In genomic region chr15:40999190-40999589, GRCh38 we compare ENCODE assay signal across 22 cellular contexts. TPM values are rescaled to one million over a fixed set of nuclear protein-coding genes. Genes with fewer than 3 reads are reported as not detected.
DNase-seq lines count a peak whose midpoint lies in the region; ATAC-seq, FAIRE-seq and TF ChIP-seq lines count a peak whose summit lies in the region.
"Had no signal": no experiment of that assay in that cellular context is flagged by ENCODE, and none has a peak within 500 bp of the region (broad histone marks: within the 10 kb centered on the region; RNA-seq: fewer than 3 reads in every experiment).

No MANE protein-coding gene starts in this region.

- TF ChIP-seq CTCF in fibroblast of mammary gland (conservative IDR thresholded peaks at IDR 0.05; ENCODE audit: control insufficient read depth, insufficient read depth, low read depth, low read length) = no peak
- TF ChIP-seq CTCF in dorsolateral prefrontal cortex (IDR thresholded peaks at IDR 0.05 in 54 of 56, conservative IDR thresholded peaks at IDR 0.05 in 2 of 56; ENCODE audit: low read depth in 1 of 56, partially characterized antibody in 56 of 56) = no peak
- TF ChIP-seq CTCF in pancreas (IDR thresholded peaks at IDR 0.05) = no peak

- no peak for FAIRE-seq in pancreas (lab: Jason Lieb, UNC)
- FAIRE-seq: A204.1, endometrium, islet of Langerhans had no signal

- no peaks in the 10 kb centered on the region for H3K9me3 ChIP-seq in adipocyte (ENCODE audit: control insufficient read depth, low read length)
- H3K9me3 ChIP-seq in pancreas = no peaks in the 10 kb centered on the region
- H3K9me3 ChIP-seq: Caco-2, psoas muscle, transverse colon had no signal

- H3K27me3 ChIP-seq in adipocyte (replicated peaks; ENCODE audit: control insufficient read depth, insufficient read depth, low read length) (no peaks in the 10 kb centered on the region), dorsolateral prefrontal cortex (no peaks in the 10 kb centered on the region), pancreas (no peaks in the 10 kb centered on the region)
- H3K27me3 ChIP-seq: transverse colon had no signal

- H3K9ac ChIP-seq in adipocyte (ENCODE audit: low read length) = no peak overlapping the region

- intact Hi-C loops in dorsolateral prefrontal cortex (cut with DNase I) = no loop called here
- intact Hi-C loops in pancreas (cut with DNase I) = no loop called here

- H3K4me3 ChIP-seq in adipocyte (ENCODE audit: low read length) (no peak overlapping the region), fibroblast of mammary gland (ENCODE audit: control insufficient read depth, low read depth, low read length) (no peak overlapping the region), dorsolateral prefrontal cortex (no peak overlapping the region), pancreas (no peak overlapping the region)
- H3K4me3 ChIP-seq: psoas muscle, transverse colon had no signal

- 94 to 96% methylated on average over 4 of the region's 4 CpGs for WGBS in pancreas, 2 donors

- H3K36me3 ChIP-seq in adipocyte (ENCODE audit: control insufficient read depth, insufficient read depth, low read length, severe bottlenecking) (peaks cover 80% of the 10 kb centered on the region), pancreas (peaks cover 0 to 34% (median 6%) of the 10 kb centered on the region in 3 donors)

- H3K27ac ChIP-seq in dorsolateral prefrontal cortex (no peak overlapping the region), pancreas (no peak overlapping the region)
- H3K27ac ChIP-seq: psoas muscle, transverse colon had no signal

- DNase-seq in A172 (ENCODE audit: low spot score) (peak; percentile 58), HCEC 1CT (peak; percentile 97), adipocyte (ENCODE audit: low read depth) (peak; percentile 47), fibroblast of mammary gland (ENCODE audit: low read depth) (peak; percentile 85), NCI-H146 (lab: John Stamatoyannopoulos, UW) (no peak), dorsolateral prefrontal cortex (no peak), UCSD-AML1 (lab: John Stamatoyannopoulos, UW; ENCODE audit: unreplicated experiment) (no peak), pancreas (no peak)
- DNase-seq: activated CD8-positive, alpha-beta T cell treated with anti-CD3 and anti-CD28 coated beads for 36 hours; activated naive CD8-positive, alpha-beta T cell treated with anti-CD3 and anti-CD28 coated beads, Interleukin-2, amount 10 ng/mL, durations not matched to agents 7 days and 5 days; Caco-2; GDM1; head of caudate nucleus; OCI-M1; psoas muscle; stimulated activated CD4-positive, alpha-beta T cell treated with anti-CD3 and anti-CD28 coated beads, Interleukin-12 subunit alpha, Interleukin-12 subunit beta, amount 100 ng/mL, for 4 hours; stimulated activated naive B cell treated with anti-CD40 and anti-IgM and Interleukin-4, amounts not matched to agents 10 μg/mL and 1 μg/mL and 100 μg/mL, for 72 hours; transverse colon had no signal

- H3K4me1 ChIP-seq in adipocyte (ENCODE audit: control insufficient read depth, insufficient read depth, low read length) (no peaks in the 10 kb centered on the region), pancreas (peaks cover 0 to 8% (median 6%) of the 10 kb centered on the region in 3 donors)

- no peak for ATAC-seq in pancreas
- ATAC-seq: activated CD8-positive, alpha-beta T cell treated with anti-CD3 and anti-CD28 coated beads for 36 hours; natural killer cell treated with Interleukin-12 subunit alpha and Interleukin-12 subunit beta and Interleukin-15 and Interleukin-18, amount 100 ng/mL, for 72 hours; psoas muscle; stimulated activated naive B cell treated with anti-CD40 and anti-IgM and Interleukin-4, amounts not matched to agents 10 μg/mL and 1 μg/mL and 100 μg/mL, for 72 hours had no signal

RNA-seq across cellular contexts. Expression of gene CHAC1, which starts 45.9 kb away (rescaled TPM):
- 4.7 and 5.8 TPM in 2 replicates for total RNA-seq in A172 (2014; rRNA removed; shearing (Covaris generic))
- total RNA-seq in dorsolateral prefrontal cortex = 10 to 100 TPM in 48 of 120 experiments, 1 to 10 TPM in 72; 2.8 to 19.8 (median 9.3) TPM
- 10 to 100 TPM in 1 of 6 donors, 1 to 10 TPM in 4, under 1 TPM in 1; 0.40 to 90.5 (median 2.2) TPM for total RNA-seq in pancreas
- 1 to 10 TPM; 2.5 to 6.1 TPM for polyA plus RNA-seq in pancreas

Comparison
In these comparisons a context has a peak if more than half of its experiments do, and no peak if none do; other contexts are left out.
1. DNase-seq: peak in A172 (single experiment), HCEC 1CT (single experiment), adipocyte (single experiment) and fibroblast of mammary gland (single experiment); none in NCI-H146 (single experiment), dorsolateral prefrontal cortex (0 of 10), UCSD-AML1 (single experiment) and pancreas (0 of 6).